ENCODE assay signal across 8 cellular contexts in the genomic region with DNA sequence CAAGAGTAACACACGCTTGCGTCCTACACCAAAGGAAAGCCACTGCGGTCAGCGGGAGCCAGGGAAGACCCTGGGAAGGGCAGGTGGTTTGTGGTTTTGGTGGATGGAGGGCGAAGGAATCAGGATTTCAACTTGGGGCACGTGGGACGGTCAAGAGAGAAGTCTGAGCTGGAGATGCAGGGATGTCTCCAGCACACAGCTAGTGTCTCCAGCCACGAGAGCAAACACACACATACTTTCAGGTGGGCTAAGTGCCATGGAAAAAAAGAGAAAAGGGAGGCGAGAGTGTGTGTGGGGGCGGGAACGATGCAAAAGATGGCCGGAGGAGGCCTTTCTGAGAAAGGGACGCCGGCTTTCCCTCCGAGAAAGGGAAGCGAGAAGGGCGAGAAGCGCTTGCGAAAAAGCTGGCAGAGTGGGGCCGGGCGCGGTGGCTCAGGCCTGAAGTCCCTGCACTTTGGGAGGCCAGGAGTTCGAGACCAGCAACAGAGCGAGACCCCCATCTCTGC. TPM values are rescaled to one million over a fixed set of nuclear protein-coding genes. Genes with fewer than 3 reads are reported as not detected.
DNase-seq lines count a peak whose midpoint lies in the region; ATAC-seq and TF ChIP-seq lines count a peak whose summit lies in the region.

No MANE protein-coding gene starts in this region.

- H3K27ac ChIP-seq in A673 (ENCODE audit: low read depth, low read length, poor library complexity, severe bottlenecking), result peak overlapping the region; percentile 99
- H3K27ac ChIP-seq in mucosa of rectum (ENCODE audit: low read depth in 2 of 2, low read length in 2 of 2), result peak overlapping the region; percentile 100
- peak overlapping the region; percentile 46 for H3K27ac ChIP-seq in substantia nigra (ENCODE audit: low read depth, low read length, poor library complexity, severe bottlenecking)

- H3K4me1 Mint-ChIP-seq in effector memory CD8-positive, alpha-beta T cell (ENCODE audit: low read depth in 2 of 2), result peaks cover 25 to 28% of the 10 kb centered on the region in 2 donors

- peak overlapping the region; percentile 95 to 96 for H3K27ac Mint-ChIP-seq in effector memory CD8-positive, alpha-beta T cell

- no peaks in the 10 kb centered on the region for H3K27me3 Mint-ChIP-seq in effector memory CD8-positive, alpha-beta T cell

- H3K9ac ChIP-seq in mucosa of rectum (ENCODE audit: low read depth in 1 of 2, low read length in 2 of 2), result peak overlapping the region; percentile 68 to 99

- peak overlapping the region; percentile 81 to 87 for H3K4me3 Mint-ChIP-seq in effector memory CD8-positive, alpha-beta T cell

- no peaks in the 10 kb centered on the region for H3K9me3 ChIP-seq in A673 (ENCODE audit: low read depth, low read length, poor library complexity, severe bottlenecking)
- H3K9me3 ChIP-seq in mucosa of rectum (ENCODE audit: control insufficient read depth in 2 of 2, low read length in 2 of 2), result no peaks in the 10 kb centered on the region

- H3K27me3 ChIP-seq in A673 (replicated peaks; ENCODE audit: insufficient read depth, low read depth, low read length, poor library complexity), result no peaks in the 10 kb centered on the region
- no peaks in the 10 kb centered on the region for H3K27me3 ChIP-seq in mucosa of rectum (ENCODE audit: control insufficient read depth in 2 of 2, insufficient read depth in 2 of 2, low read length in 2 of 2)

- POLR2A ChIA-PET in A673 (lab: Charles Lee; ENCODE audit: low non-redundant PET), result no interaction called here

- intact Hi-C loops in A673 (cut with micrococcal nuclease; ENCODE audit: unreplicated experiment), result no loop called here

- peaks cover 10% of the 10 kb centered on the region for H3K4me1 ChIP-seq in A673 (ENCODE audit: insufficient read depth, low read length, poor library complexity, severe bottlenecking)
- H3K4me1 ChIP-seq in mucosa of rectum (ENCODE audit: control insufficient read depth in 2 of 2, insufficient read depth in 2 of 2, low read length in 2 of 2), result peaks cover 20 to 21% of the 10 kb centered on the region in 2 donors

- BruUV-seq in A673 (replicated peaks; lab: Mats Ljungman, UMichigan), result no TSS peak

- peak overlapping the region; percentile 97 for H3K4me3 ChIP-seq in A673 (ENCODE audit: low read depth, low read length, poor library complexity, severe bottlenecking)
- H3K4me3 ChIP-seq in HFF-Myc (replicated peaks; ENCODE audit: low read depth, low read length), result peak overlapping the region; percentile 91
- peak overlapping the region; percentile 57 to 74 for H3K4me3 ChIP-seq in mucosa of rectum (ENCODE audit: low read length in 2 of 2)

- CTCF ChIA-PET in A673 (lab: Charles Lee), result interaction anchor here (1.4 kb wide), 1 partner anchor 442 kb away, joined by 4 read pairs; no protein-coding TSS in a partner anchor

- no peaks in the 10 kb centered on the region for H3K9me3 Mint-ChIP-seq in effector memory CD8-positive, alpha-beta T cell

- no peak for ATAC-seq in effector memory CD8-positive, alpha-beta T cell (replicated peaks)

- peaks cover 37% of the 10 kb centered on the region for H3K36me3 Mint-ChIP-seq in effector memory CD8-positive, alpha-beta T cell (ENCODE audit: insufficient read depth)

- H3K36me3 ChIP-seq in A673 (ENCODE audit: insufficient read depth, low read length, poor library complexity, severe bottlenecking) (peaks cover 16% of the 10 kb centered on the region), mucosa of rectum (ENCODE audit: control insufficient read depth in 2 of 2, insufficient read depth in 2 of 2, low read length in 2 of 2) (peaks cover 3 to 4% of the 10 kb centered on the region in 2 donors)

- TF ChIP-seq CTCF in A673 (conservative IDR thresholded peaks at IDR 0.05; ENCODE audit: low read depth, low read length), result no peak
- TF ChIP-seq CTCF in HFF-Myc (IDR thresholded peaks at IDR 0.05; ENCODE audit: low read depth, low read length, missing control alignments), result no peak

- DNase-seq in A673 (ENCODE audit: low spot score) (peak; percentile 32), HFF-Myc (ENCODE audit: extremely low read depth, low read depth) (no peak), substantia nigra (lab: John Stamatoyannopoulos, UW) (peak in 11 of 49 donors; percentile 9 to 32 (median 17)), HuH-7.5 (ENCODE audit: low spot score) (no peak)
- DNase-seq in activated CD4-positive, alpha-beta T cell treated with anti-CD3 and anti-CD28 coated beads, Interleukin-2, amount 50 U/mL, for 1 hour, result peak; percentile 32
- peak; percentile 6 to 27 (median 6) for DNase-seq in effector memory CD8-positive, alpha-beta T cell
- no peak for DNase-seq in NK-92 treated with Interleukin-12 subunit alpha and Interleukin-12 subunit beta, amount 100 ng/mL, for 24 hours (lab: John Stamatoyannopoulos, UW)

RNA-seq across cellular contexts. Expression of gene SRRM1, which starts 1.4 kb away (rescaled TPM):
- 185 and 193 TPM in 2 replicates for total RNA-seq in A673 (2021)

Comparison
In these comparisons a context has a peak if more than half of its experiments do, and no peak if none do; other contexts are left out.
1. DNase-seq: peak in A673 (single experiment), activated CD4-positive, alpha-beta T cell treated with anti-CD3 and anti-CD28 coated beads, Interleukin-2, amount 50 U/mL, for 1 hour (single experiment) and effector memory CD8-positive, alpha-beta T cell (3 of 3); none in HFF-Myc (single experiment), HuH-7.5 (single experiment) and NK-92 treated with Interleukin-12 subunit alpha and Interleukin-12 subunit beta, amount 100 ng/mL, for 24 hours (single experiment).
2. H3K27ac ChIP-seq: peak in every context shown above with its lines; median percentile 100 in mucosa of rectum; 99 in A673; 46 in substantia nigra.
3. Peak in every context shown above with its lines, with median percentiles within 50 percentile points of each other: H3K4me3 ChIP-seq.